ENCODE assay signal across 3 cellular contexts in genomic region chr2:223080790-223081360, GRCh38. TPM values are rescaled to one million over a fixed set of nuclear protein-coding genes. Genes with fewer than 3 reads are reported as not detected.
"Had no signal": no experiment of that assay in that cellular context is flagged by ENCODE, and none has a peak within 500 bp of the region (broad histone marks: within the 10 kb centered on the region; RNA-seq: fewer than 3 reads in every experiment).

No MANE protein-coding gene starts in this region.

RNA-seq across cellular contexts. Expression of gene KCNE4, which starts 28.9 kb away (rescaled TPM):
- total RNA-seq: endothelial cell of umbilical vein; epithelial cell of proximal tubule; naive thymus-derived CD4-positive, alpha-beta T cell had no signal
- polyA plus RNA-seq: naive thymus-derived CD4-positive, alpha-beta T cell had no signal
